1 cellular context compared by ENCODE assay signal in genomic region chr15:39312984-39313383, GRCh38.
TF ChIP-seq lines count a peak whose summit lies in the region.

No MANE protein-coding gene starts in this region.

TF ChIP-seq in HepG2, 621 proteins besides CTCF, POLR2A, EP300 and RAD21 (continued from another document and continues in another):
- no peak for TF ChIP-seq ZBTB43 (CRISPR knock-in tag; conservative IDR thresholded peaks at IDR 0.05)
- no peak for TF ChIP-seq ZNF709 (CRISPR knock-in tag; IDR thresholded peaks at IDR 0.05)
- no peak for TF ChIP-seq AFF4 (CRISPR knock-in tag; IDR thresholded peaks at IDR 0.05)
- no peak for TF ChIP-seq SMAD3 (CRISPR knock-in tag; IDR thresholded peaks at IDR 0.05)
- TF ChIP-seq ZNF512B (CRISPR knock-in tag; IDR thresholded peaks at IDR 0.05; ENCODE audit: borderline replicate concordance) = no peak
- TF ChIP-seq AGO1 (IDR thresholded peaks at IDR 0.05; ENCODE audit: low read depth, low read length, poor library complexity, severe bottlenecking) = no peak
- no peak for TF ChIP-seq ZNF383 (CRISPR knock-in tag; IDR thresholded peaks at IDR 0.05; ENCODE audit: borderline replicate concordance)
- no peak for TF ChIP-seq ATF7 (IDR thresholded peaks at IDR 0.05)
- TF ChIP-seq ATF7 (CRISPR knock-in tag; IDR thresholded peaks at IDR 0.05) = no peak
- peak; percentile 32; the same call in 1 of the 2 replicates for TF ChIP-seq SAP130 (CRISPR knock-in tag; IDR thresholded peaks at IDR 0.05; ENCODE audit: low read depth)
- TF ChIP-seq GATAD2A (CRISPR knock-in tag; IDR thresholded peaks at IDR 0.05) = peak; percentile 64
- peak; percentile 84 for TF ChIP-seq ELF3 (CRISPR knock-in tag; IDR thresholded peaks at IDR 0.05)
- no peak for TF ChIP-seq FOXO4 (CRISPR knock-in tag; conservative IDR thresholded peaks at IDR 0.05)
- TF ChIP-seq U2AF1 (optimal IDR thresholded peaks at IDR 0.05; ENCODE audit: low read depth, low read length) = no peak
- TF ChIP-seq ZNF616 (CRISPR knock-in tag; IDR thresholded peaks at IDR 0.05; ENCODE audit: low read depth) = no peak
- TF ChIP-seq ZNF687 (CRISPR knock-in tag; IDR thresholded peaks at IDR 0.05) = no peak
- no peak for TF ChIP-seq NFAT5 (CRISPR knock-in tag; IDR thresholded peaks at IDR 0.05)
- TF ChIP-seq FOSL2 (CRISPR knock-in tag; IDR thresholded peaks at IDR 0.05) = peak; percentile 45; the same call in 1 of the 2 replicates
- TF ChIP-seq RBM39 (IDR thresholded peaks at IDR 0.05; ENCODE audit: low read depth, low read length, poor library complexity, severe bottlenecking) = no peak
- no peak for TF ChIP-seq ZBTB49 (CRISPR knock-in tag; IDR thresholded peaks at IDR 0.05; ENCODE audit: borderline replicate concordance)
- no peak for TF ChIP-seq SRF (IDR thresholded peaks at IDR 0.05; ENCODE audit: low read depth, low read length)
